14 cellular contexts compared by ENCODE assay signal in the genomic region with DNA sequence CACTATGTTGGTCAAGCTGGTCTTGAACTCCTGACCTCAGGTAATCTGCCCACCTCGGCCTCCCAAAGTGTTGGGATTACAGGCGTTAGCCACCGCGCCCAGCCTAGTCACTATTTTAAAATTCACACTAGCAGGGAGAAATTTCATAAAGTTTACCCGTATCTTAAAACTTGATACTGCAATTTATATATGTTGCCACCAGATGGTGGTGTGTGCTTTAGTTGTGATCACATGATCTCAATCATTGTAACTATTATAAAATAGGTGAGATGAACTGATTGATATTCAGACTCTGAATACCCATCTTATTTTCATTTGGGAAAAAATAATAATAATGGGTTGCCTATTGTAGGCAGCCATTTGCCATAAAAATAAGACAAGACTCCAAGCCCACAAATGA. TPM values are rescaled to one million over a fixed set of nuclear protein-coding genes. Genes with fewer than 3 reads are reported as not detected.
DNase-seq lines count a peak whose midpoint lies in the region; ATAC-seq and TF ChIP-seq lines count a peak whose summit lies in the region.
"Had no signal": no experiment of that assay in that cellular context is flagged by ENCODE, and none has a peak within 500 bp of the region (broad histone marks: within the 10 kb centered on the region; RNA-seq: fewer than 3 reads in every experiment).

No MANE protein-coding gene starts in this region.

- peaks cover 18% of the 10 kb centered on the region for H3K4me1 Mint-ChIP-seq in neural crest cell

- WGBS in body of pancreas, 2 donors = 45 to 48% methylated on average over 5 of the region's 5 CpGs

- no peaks in the 10 kb centered on the region for H3K36me3 ChIP-seq in body of pancreas (replicated peaks in 1 of 2; ENCODE audit: insufficient read depth in 1 of 2, low read depth in 2 of 2)
- H3K36me3 ChIP-seq: lower lobe of right lung, stomach had no signal

- no peak overlapping the region for H3K27ac Mint-ChIP-seq in neural crest cell (ENCODE audit: unreplicated experiment)
- H3K27ac Mint-ChIP-seq: dendritic cell treated with granulocyte-macrophage colony-stimulating factor and Interleukin-4, amounts not matched to agents 40 ng/mL and 50 ng/mL, for 4 days had no signal

- DNase-seq in ELR (ENCODE audit: low read depth) (peak; percentile 0), NB4 (ENCODE audit: low read depth) (peak; percentile 8), body of pancreas (peak in 2 of 4 donors; percentile 11 to 16), neural crest cell (ENCODE audit: low read depth, low spot score) (no peak), DMS153 treated with DMSO at 0.1 percent for 48 hours (lab: John Stamatoyannopoulos, UW; ENCODE audit: unreplicated experiment) (no peak)
- no peak for DNase-seq in activated effector memory CD4-positive, alpha-beta T cell treated with anti-CD3 and anti-CD28 coated beads, Interleukin-2, amount 50 U/mL, for 16 hours
- DNase-seq: activated naive CD4-positive, alpha-beta T cell; lower lobe of right lung; NCI-H446; stimulated activated CD4-positive, alpha-beta T cell treated with anti-CD3 and anti-CD28 coated beads, Interleukin-4, amount 100 ng/mL, for 4 hours; stomach; SW 1271 had no signal

- TF ChIP-seq CTCF in NB4 (IDR thresholded peaks at IDR 0.05; ENCODE audit: low read depth, low read length) = no peak
- peak; percentile 37 to 68 (median 60) for TF ChIP-seq CTCF in body of pancreas (IDR thresholded peaks at IDR 0.05)
- peak; percentile 61 for TF ChIP-seq CTCF in neural crest cell (conservative IDR thresholded peaks at IDR 0.05)

- no peak overlapping the region for H3K4me3 ChIP-seq in NB4 (ENCODE audit: low read depth, low read length)
- no peak overlapping the region for H3K4me3 ChIP-seq in body of pancreas
- H3K4me3 ChIP-seq: lower lobe of right lung, stomach had no signal

- no peaks in the 10 kb centered on the region for H3K9me3 Mint-ChIP-seq in neural crest cell
- H3K9me3 Mint-ChIP-seq: dendritic cell treated with granulocyte-macrophage colony-stimulating factor and Interleukin-4, amounts not matched to agents 40 ng/mL and 50 ng/mL, for 4 days had no signal

- peaks cover 12% of the 10 kb centered on the region for H3K4me1 ChIP-seq in body of pancreas
- H3K4me1 ChIP-seq: lower lobe of right lung had no signal

- no peaks in the 10 kb centered on the region for H3K36me3 Mint-ChIP-seq in neural crest cell (ENCODE audit: low read depth)

- ATAC-seq in body of pancreas = peak; percentile 58
- no peak for ATAC-seq in GM21723 (IDR thresholded peaks at IDR 0.05; ENCODE audit: unreplicated experiment)
- ATAC-seq: lower lobe of right lung had no signal

- TF ChIP-seq POLR2A in NB4 (IDR thresholded peaks at IDR 0.05; ENCODE audit: extremely low read depth, insufficient read length) (no peak), body of pancreas (IDR thresholded peaks at IDR 0.05) (no peak)

- no peak overlapping the region for H3K27ac ChIP-seq in body of pancreas
- H3K27ac ChIP-seq: lower lobe of right lung, stomach had no signal

- intact Hi-C loops in body of pancreas (cut with DNase I) = no loop called here

- no peaks in the 10 kb centered on the region for H3K27me3 ChIP-seq in body of pancreas
- H3K27me3 ChIP-seq: stomach had no signal

- H3K27me3 Mint-ChIP-seq in neural crest cell (ENCODE audit: low read depth) = no peaks in the 10 kb centered on the region
- H3K27me3 Mint-ChIP-seq: dendritic cell treated with granulocyte-macrophage colony-stimulating factor and Interleukin-4, amounts not matched to agents 40 ng/mL and 50 ng/mL, for 4 days had no signal

- no peaks in the 10 kb centered on the region for H3K9me3 ChIP-seq in body of pancreas
- H3K9me3 ChIP-seq: lower lobe of right lung had no signal

- H3K4me3 Mint-ChIP-seq in neural crest cell = no peak overlapping the region
- H3K4me3 Mint-ChIP-seq: dendritic cell treated with granulocyte-macrophage colony-stimulating factor and Interleukin-4, amounts not matched to agents 40 ng/mL and 50 ng/mL, for 4 days had no signal

RNA-seq across cellular contexts. Expression of gene TENM2, which starts 17.8 kb away (rescaled TPM):
- total RNA-seq in body of pancreas (1 to 10 TPM in 1 of 2 donors, under 1 TPM in 1; 0.78 to 1.6 TPM), neural crest cell (17.5 and 18.1 TPM in 2 replicates)

Comparison
In these comparisons a context has a peak if more than half of its experiments do, and no peak if none do; other contexts are left out.
1. DNase-seq: peak in ELR (single experiment) and NB4 (single experiment); none in neural crest cell (single experiment), activated effector memory CD4-positive, alpha-beta T cell treated with anti-CD3 and anti-CD28 coated beads, Interleukin-2, amount 50 U/mL, for 16 hours (single experiment) and DMS153 treated with DMSO at 0.1 percent for 48 hours (single experiment).